Comparison of ENCODE assay signal across 1 cellular context in the genomic region with DNA sequence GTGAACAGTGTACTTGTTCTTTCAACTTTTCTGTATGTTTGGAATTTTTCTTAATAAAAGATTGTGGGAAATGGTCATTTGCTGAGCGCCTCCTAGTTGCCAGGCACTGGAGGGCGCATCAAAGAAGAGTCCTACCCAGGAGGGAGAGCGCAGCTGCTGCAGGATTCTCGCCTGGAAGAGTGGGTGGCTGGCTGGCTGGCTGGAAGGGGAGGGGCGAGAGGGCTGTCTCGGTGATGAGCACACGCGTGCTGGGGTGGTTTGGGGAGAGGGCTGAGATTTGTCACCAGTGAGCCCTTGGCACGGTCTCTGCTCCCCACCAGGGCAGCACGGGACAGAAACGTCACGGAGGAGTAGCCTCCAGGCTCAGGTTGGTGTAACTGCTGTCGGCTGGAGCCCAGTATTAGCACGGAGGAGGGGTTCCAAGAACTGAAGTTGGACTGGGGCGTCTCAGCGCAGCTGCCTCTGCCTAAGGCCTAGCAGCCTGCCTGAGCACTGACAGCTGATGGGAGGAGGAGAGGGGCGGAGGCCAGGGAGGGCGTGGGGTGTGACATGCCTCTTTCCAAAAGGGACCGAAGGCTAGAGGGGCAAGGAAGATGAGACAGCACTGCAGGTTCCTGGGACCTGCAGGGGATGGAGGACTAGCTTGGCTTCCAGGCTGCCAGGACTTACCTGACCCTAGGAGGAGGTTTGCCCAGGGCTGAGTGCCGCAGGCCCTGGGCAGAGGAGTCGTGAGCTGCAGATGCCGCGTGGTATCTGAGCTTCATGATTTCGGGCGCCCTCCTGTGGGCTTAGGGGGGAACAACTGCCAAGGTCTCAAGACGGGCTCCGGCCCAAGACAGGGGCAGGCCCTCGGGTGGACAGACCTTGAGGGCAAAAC.
TF ChIP-seq lines count a peak whose summit lies in the region.

No MANE protein-coding gene starts in this region.

TF ChIP-seq in HepG2, 621 proteins besides CTCF, POLR2A, EP300 and RAD21 (continued from another document and continues in another):
- TF ChIP-seq, protein P1, sequence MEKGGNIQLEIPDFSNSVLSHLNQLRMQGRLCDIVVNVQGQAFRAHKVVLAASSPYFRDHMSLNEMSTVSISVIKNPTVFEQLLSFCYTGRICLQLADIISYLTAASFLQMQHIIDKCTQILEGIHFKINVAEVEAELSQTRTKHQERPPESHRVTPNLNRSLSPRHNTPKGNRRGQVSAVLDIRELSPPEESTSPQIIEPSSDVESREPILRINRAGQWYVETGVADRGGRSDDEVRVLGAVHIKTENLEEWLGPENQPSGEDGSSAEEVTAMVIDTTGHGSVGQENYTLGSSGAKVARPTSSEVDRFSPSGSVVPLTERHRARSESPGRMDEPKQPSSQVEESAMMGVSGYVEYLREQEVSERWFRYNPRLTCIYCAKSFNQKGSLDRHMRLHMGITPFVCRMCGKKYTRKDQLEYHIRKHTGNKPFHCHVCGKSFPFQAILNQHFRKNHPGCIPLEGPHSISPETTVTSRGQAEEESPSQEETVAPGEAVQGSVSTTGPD (CRISPR knock-in tag; IDR thresholded peaks at IDR 0.05): no peak
- TF ChIP-seq KMT2A (CRISPR knock-in tag; IDR thresholded peaks at IDR 0.05) (no peak; the same call in 1 of the 2 replicates), ZNF567 (CRISPR knock-in tag; IDR thresholded peaks at IDR 0.05; ENCODE audit: borderline replicate concordance) (peak; percentile 95; the same call in 1 of the 2 replicates), ZBTB3 (CRISPR knock-in tag; IDR thresholded peaks at IDR 0.05; ENCODE audit: borderline replicate concordance, low read depth) (no peak), GATAD1 (CRISPR knock-in tag; IDR thresholded peaks at IDR 0.05) (peak; percentile 46), PHF20 (CRISPR knock-in tag; IDR thresholded peaks at IDR 0.05) (no peak), PHF21A (CRISPR knock-in tag; IDR thresholded peaks at IDR 0.05) (no peak), HOXA9 (CRISPR knock-in tag; IDR thresholded peaks at IDR 0.05; ENCODE audit: borderline replicate concordance) (no peak), MIXL1 (CRISPR knock-in tag; IDR thresholded peaks at IDR 0.05) (no peak), SMAD3 (CRISPR knock-in tag; IDR thresholded peaks at IDR 0.05) (0 out of 2 replicates have a peak, but pooled peaks have one; percentile 70), ZNF180 (CRISPR knock-in tag; IDR thresholded peaks at IDR 0.05; ENCODE audit: borderline replicate concordance, low read depth) (no peak), RFXANK (CRISPR knock-in tag; IDR thresholded peaks at IDR 0.05) (no peak)
- TF ChIP-seq, protein P2, sequence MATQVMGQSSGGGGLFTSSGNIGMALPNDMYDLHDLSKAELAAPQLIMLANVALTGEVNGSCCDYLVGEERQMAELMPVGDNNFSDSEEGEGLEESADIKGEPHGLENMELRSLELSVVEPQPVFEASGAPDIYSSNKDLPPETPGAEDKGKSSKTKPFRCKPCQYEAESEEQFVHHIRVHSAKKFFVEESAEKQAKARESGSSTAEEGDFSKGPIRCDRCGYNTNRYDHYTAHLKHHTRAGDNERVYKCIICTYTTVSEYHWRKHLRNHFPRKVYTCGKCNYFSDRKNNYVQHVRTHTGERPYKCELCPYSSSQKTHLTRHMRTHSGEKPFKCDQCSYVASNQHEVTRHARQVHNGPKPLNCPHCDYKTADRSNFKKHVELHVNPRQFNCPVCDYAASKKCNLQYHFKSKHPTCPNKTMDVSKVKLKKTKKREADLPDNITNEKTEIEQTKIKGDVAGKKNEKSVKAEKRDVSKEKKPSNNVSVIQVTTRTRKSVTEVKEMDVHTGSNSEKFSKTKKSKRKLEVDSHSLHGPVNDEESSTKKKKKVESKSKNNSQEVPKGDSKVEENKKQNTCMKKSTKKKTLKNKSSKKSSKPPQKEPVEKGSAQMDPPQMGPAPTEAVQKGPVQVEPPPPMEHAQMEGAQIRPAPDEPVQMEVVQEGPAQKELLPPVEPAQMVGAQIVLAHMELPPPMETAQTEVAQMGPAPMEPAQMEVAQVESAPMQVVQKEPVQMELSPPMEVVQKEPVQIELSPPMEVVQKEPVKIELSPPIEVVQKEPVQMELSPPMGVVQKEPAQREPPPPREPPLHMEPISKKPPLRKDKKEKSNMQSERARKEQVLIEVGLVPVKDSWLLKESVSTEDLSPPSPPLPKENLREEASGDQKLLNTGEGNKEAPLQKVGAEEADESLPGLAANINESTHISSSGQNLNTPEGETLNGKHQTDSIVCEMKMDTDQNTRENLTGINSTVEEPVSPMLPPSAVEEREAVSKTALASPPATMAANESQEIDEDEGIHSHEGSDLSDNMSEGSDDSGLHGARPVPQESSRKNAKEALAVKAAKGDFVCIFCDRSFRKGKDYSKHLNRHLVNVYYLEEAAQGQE (IDR thresholded peaks at IDR 0.05; ENCODE audit: borderline replicate concordance in 1 of 2, low read depth in 1 of 2, low read length in 2 of 2): no peak
- TF ChIP-seq, protein P3, sequence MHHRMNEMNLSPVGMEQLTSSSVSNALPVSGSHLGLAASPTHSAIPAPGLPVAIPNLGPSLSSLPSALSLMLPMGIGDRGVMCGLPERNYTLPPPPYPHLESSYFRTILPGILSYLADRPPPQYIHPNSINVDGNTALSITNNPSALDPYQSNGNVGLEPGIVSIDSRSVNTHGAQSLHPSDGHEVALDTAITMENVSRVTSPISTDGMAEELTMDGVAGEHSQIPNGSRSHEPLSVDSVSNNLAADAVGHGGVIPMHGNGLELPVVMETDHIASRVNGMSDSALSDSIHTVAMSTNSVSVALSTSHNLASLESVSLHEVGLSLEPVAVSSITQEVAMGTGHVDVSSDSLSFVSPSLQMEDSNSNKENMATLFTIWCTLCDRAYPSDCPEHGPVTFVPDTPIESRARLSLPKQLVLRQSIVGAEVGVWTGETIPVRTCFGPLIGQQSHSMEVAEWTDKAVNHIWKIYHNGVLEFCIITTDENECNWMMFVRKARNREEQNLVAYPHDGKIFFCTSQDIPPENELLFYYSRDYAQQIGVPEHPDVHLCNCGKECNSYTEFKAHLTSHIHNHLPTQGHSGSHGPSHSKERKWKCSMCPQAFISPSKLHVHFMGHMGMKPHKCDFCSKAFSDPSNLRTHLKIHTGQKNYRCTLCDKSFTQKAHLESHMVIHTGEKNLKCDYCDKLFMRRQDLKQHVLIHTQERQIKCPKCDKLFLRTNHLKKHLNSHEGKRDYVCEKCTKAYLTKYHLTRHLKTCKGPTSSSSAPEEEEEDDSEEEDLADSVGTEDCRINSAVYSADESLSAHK (CRISPR knock-in tag; IDR thresholded peaks at IDR 0.05; ENCODE audit: borderline replicate concordance): no peak
- TF ChIP-seq, protein P4, sequence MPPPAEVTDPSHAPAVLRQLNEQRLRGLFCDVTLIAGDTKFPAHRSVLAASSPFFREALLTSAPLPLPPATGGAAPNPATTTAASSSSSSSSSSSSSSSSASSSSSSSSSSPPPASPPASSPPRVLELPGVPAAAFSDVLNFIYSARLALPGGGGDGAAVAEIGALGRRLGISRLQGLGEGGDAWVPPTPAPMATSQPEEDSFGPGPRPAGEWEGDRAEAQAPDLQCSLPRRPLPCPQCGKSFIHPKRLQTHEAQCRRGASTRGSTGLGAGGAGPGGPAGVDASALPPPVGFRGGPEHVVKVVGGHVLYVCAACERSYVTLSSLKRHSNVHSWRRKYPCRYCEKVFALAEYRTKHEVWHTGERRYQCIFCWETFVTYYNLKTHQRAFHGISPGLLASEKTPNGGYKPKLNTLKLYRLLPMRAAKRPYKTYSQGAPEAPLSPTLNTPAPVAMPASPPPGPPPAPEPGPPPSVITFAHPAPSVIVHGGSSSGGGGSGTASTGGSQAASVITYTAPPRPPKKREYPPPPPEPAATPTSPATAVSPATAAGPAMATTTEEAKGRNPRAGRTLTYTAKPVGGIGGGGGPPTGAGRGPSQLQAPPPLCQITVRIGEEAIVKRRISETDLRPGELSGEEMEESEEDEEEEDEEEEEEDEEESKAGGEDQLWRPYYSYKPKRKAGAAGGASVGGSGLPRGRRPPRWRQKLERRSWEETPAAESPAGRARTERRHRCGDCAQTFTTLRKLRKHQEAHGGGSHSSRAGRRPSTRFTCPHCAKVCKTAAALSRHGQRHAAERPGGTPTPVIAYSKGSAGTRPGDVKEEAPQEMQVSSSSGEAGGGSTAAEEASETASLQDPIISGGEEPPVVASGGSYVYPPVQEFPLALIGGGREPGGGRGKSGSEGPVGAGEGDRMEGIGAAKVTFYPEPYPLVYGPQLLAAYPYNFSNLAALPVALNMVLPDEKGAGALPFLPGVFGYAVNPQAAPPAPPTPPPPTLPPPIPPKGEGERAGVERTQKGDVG (CRISPR knock-in tag; IDR thresholded peaks at IDR 0.05; ENCODE audit: borderline replicate concordance): no peak
- TF ChIP-seq, protein P5, sequence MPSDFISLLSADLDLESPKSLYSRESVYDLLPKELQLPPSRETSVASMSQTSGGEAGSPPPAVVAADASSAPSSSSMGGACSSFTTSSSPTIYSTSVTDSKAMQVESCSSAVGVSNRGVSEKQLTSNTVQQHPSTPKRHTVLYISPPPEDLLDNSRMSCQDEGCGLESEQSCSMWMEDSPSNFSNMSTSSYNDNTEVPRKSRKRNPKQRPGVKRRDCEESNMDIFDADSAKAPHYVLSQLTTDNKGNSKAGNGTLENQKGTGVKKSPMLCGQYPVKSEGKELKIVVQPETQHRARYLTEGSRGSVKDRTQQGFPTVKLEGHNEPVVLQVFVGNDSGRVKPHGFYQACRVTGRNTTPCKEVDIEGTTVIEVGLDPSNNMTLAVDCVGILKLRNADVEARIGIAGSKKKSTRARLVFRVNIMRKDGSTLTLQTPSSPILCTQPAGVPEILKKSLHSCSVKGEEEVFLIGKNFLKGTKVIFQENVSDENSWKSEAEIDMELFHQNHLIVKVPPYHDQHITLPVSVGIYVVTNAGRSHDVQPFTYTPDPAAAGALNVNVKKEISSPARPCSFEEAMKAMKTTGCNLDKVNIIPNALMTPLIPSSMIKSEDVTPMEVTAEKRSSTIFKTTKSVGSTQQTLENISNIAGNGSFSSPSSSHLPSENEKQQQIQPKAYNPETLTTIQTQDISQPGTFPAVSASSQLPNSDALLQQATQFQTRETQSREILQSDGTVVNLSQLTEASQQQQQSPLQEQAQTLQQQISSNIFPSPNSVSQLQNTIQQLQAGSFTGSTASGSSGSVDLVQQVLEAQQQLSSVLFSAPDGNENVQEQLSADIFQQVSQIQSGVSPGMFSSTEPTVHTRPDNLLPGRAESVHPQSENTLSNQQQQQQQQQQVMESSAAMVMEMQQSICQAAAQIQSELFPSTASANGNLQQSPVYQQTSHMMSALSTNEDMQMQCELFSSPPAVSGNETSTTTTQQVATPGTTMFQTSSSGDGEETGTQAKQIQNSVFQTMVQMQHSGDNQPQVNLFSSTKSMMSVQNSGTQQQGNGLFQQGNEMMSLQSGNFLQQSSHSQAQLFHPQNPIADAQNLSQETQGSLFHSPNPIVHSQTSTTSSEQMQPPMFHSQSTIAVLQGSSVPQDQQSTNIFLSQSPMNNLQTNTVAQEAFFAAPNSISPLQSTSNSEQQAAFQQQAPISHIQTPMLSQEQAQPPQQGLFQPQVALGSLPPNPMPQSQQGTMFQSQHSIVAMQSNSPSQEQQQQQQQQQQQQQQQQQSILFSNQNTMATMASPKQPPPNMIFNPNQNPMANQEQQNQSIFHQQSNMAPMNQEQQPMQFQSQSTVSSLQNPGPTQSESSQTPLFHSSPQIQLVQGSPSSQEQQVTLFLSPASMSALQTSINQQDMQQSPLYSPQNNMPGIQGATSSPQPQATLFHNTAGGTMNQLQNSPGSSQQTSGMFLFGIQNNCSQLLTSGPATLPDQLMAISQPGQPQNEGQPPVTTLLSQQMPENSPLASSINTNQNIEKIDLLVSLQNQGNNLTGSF (CRISPR knock-in tag; IDR thresholded peaks at IDR 0.05): no peak; the same call in 1 of the 2 replicates
- TF ChIP-seq, protein P6, sequence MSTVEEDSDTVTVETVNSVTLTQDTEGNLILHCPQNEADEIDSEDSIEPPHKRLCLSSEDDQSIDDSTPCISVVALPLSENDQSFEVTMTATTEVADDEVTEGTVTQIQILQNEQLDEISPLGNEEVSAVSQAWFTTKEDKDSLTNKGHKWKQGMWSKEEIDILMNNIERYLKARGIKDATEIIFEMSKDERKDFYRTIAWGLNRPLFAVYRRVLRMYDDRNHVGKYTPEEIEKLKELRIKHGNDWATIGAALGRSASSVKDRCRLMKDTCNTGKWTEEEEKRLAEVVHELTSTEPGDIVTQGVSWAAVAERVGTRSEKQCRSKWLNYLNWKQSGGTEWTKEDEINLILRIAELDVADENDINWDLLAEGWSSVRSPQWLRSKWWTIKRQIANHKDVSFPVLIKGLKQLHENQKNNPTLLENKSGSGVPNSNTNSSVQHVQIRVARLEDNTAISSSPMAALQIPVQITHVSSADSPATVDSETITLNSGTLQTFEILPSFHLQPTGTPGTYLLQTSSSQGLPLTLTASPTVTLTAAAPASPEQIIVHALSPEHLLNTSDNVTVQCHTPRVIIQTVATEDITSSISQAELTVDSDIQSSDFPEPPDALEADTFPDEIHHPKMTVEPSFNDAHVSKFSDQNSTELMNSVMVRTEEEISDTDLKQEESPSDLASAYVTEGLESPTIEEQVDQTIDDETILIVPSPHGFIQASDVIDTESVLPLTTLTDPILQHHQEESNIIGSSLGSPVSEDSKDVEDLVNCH (CRISPR knock-in tag; IDR thresholded peaks at IDR 0.05): no peak
- TF ChIP-seq, protein P7, sequence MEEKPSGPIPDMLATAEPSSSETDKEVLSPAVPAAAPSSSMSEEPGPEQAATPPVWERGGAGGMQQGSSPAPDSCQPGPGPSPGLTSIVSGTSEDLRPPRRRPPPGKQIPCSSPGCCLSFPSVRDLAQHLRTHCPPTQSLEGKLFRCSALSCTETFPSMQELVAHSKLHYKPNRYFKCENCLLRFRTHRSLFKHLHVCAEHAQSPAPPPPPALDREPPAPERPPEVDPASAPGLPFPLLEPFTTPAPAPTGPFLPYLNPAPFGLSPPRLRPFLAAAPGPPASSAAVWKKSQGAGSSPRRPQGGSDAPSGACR (CRISPR knock-in tag; IDR thresholded peaks at IDR 0.05): no peak
- TF ChIP-seq, protein P8, sequence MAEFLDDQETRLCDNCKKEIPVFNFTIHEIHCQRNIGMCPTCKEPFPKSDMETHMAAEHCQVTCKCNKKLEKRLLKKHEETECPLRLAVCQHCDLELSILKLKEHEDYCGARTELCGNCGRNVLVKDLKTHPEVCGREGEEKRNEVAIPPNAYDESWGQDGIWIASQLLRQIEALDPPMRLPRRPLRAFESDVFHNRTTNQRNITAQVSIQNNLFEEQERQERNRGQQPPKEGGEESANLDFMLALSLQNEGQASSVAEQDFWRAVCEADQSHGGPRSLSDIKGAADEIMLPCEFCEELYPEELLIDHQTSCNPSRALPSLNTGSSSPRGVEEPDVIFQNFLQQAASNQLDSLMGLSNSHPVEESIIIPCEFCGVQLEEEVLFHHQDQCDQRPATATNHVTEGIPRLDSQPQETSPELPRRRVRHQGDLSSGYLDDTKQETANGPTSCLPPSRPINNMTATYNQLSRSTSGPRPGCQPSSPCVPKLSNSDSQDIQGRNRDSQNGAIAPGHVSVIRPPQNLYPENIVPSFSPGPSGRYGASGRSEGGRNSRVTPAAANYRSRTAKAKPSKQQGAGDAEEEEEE (CRISPR knock-in tag; IDR thresholded peaks at IDR 0.05; ENCODE audit: borderline replicate concordance): no peak; the same call in 1 of the 2 replicates
